29 cellular contexts compared by ENCODE assay signal in genomic region chr6:119226089-119226488, GRCh38.
DNase-seq lines count a peak whose midpoint lies in the region; ATAC-seq, FAIRE-seq and TF ChIP-seq lines count a peak whose summit lies in the region.
"Had no signal": no experiment of that assay in that cellular context is flagged by ENCODE, and none has a peak within 500 bp of the region (broad histone marks: within the 10 kb centered on the region; RNA-seq: fewer than 3 reads in every experiment).

No MANE protein-coding gene starts in this region.

- peaks cover 4 to 14% of the 10 kb centered on the region in 2 donors for H3K36me3 Mint-ChIP-seq in naive B cell
- H3K36me3 Mint-ChIP-seq: type B pancreatic cell had no signal

- SMC1A ChIA-PET in GM12878 (lab: Charles Lee; ENCODE audit: uncharacterized antibody, unreplicated experiment), result interaction anchor here (0.8 to 1.6 kb wide), 6 partner anchors 13 to 117 kb away, joined by 3 to 9 read pairs (median 4); no protein-coding TSS in a partner anchor

- H3K9ac ChIP-seq in GM12878 (ENCODE audit: control insufficient read depth, insufficient read depth, low read length), result no peak overlapping the region

- CTCF ChIA-PET in GM12878 (lab: Yijun Ruan, JAX), result interaction anchor here (0.7 to 1.0 kb wide), 2 partner anchors 116 to 117 kb away, joined by 3 read pairs; no protein-coding TSS in a partner anchor

- no peak for FAIRE-seq in GM12878 (lab: Jason Lieb, UNC)
- FAIRE-seq: colon, endometrium had no signal

- BruUV-seq in GM12878 (replicated peaks; lab: Mats Ljungman, UMichigan), result no TSS peak

- no peak for TF ChIP-seq RAD21 in GM12878 (IDR thresholded peaks at IDR 0.05; ENCODE audit: insufficient read depth, low read depth, low read length)

- H3K27ac ChIP-seq in GM12878 (ENCODE audit: control insufficient read depth, insufficient read depth), result no peak overlapping the region
- no peak overlapping the region for H3K27ac ChIP-seq in esophagus muscularis mucosa (replicated peaks in 1 of 4)
- H3K27ac ChIP-seq: hepatocyte, Peyer's patch, psoas muscle, SK-N-MC, stomach had no signal

- no peak overlapping the region for H3K4me3 Mint-ChIP-seq in naive B cell
- H3K4me3 Mint-ChIP-seq: activated naive CD8-positive, alpha-beta T cell treated with anti-CD3 and anti-CD28 coated beads for 36 hours; memory B cell; naive thymus-derived CD8-positive, alpha-beta T cell; type B pancreatic cell had no signal

- H3K36me3 ChIP-seq in GM12878 (ENCODE audit: control insufficient read depth in 2 of 2, insufficient read depth in 2 of 2, low read length in 1 of 2) (no peaks in the 10 kb centered on the region; a peak in 1 of 4 replicates), esophagus muscularis mucosa (peaks cover 0 to 3% (median 0%) of the 10 kb centered on the region in 4 donors)
- H3K36me3 ChIP-seq: HAP-1 had no signal

- no peak for TF ChIP-seq EP300 in GM12878 (IDR thresholded peaks at IDR 0.05; ENCODE audit: borderline replicate concordance in 1 of 2, control insufficient read depth in 1 of 2, low read depth in 2 of 2, low read length in 2 of 2)
- no peak for TF ChIP-seq EP300 in esophagus muscularis mucosa (IDR thresholded peaks at IDR 0.05)

- ATAC-seq in GM21576 (IDR thresholded peaks at IDR 0.05; ENCODE audit: unreplicated experiment) (peak; percentile 48), GM12878 (peak; percentile 89), naive B cell (ENCODE audit: low read depth in 2 of 2) (peak; percentile 59 to 71)
- ATAC-seq: naive thymus-derived CD8-positive, alpha-beta T cell; psoas muscle had no signal

- H3K9me3 ChIP-seq in GM12878 (replicated peaks; ENCODE audit: control insufficient read depth, insufficient read depth, low read length), result no peaks in the 10 kb centered on the region
- H3K9me3 ChIP-seq in esophagus muscularis mucosa, result no peaks in the 10 kb centered on the region
- H3K9me3 ChIP-seq: Caco-2, HAP-1, Peyer's patch, psoas muscle, stomach had no signal

- H3K27me3 ChIP-seq in GM12878 (replicated peaks in 1 of 2; ENCODE audit: control insufficient read depth in 2 of 2, insufficient read depth in 2 of 2, low read length in 1 of 2) (no peaks in the 10 kb centered on the region), esophagus muscularis mucosa (no peaks in the 10 kb centered on the region)
- H3K27me3 ChIP-seq: hepatocyte, Peyer's patch, stomach had no signal

- H2AFZ ChIP-seq in GM12878 (ENCODE audit: control insufficient read depth, low read depth, low read length), result no peak overlapping the region
- H2AFZ ChIP-seq: hepatocyte had no signal

- peak overlapping the region in 1 of 6 donors; percentile 65 for H3K27ac Mint-ChIP-seq in naive B cell
- H3K27ac Mint-ChIP-seq: activated naive CD8-positive, alpha-beta T cell treated with anti-CD3 and anti-CD28 coated beads for 36 hours; memory B cell; naive thymus-derived CD8-positive, alpha-beta T cell; type B pancreatic cell had no signal

- H3K79me2 ChIP-seq in GM12878 (ENCODE audit: control insufficient read depth, insufficient read depth, low read length), result no peaks in the 10 kb centered on the region

- H4K20me1 ChIP-seq in GM12878 (ENCODE audit: control insufficient read depth, insufficient read depth), result no peaks in the 10 kb centered on the region

- H3K4me3 ChIP-seq in GM12878 (no peak overlapping the region), esophagus muscularis mucosa (no peak overlapping the region)
- H3K4me3 ChIP-seq: HAP-1, hepatocyte, Peyer's patch, psoas muscle, SK-N-MC, smooth muscle cell, stomach had no signal

- H3K4me1 Mint-ChIP-seq in naive B cell, result peaks cover 0 to 9% (median 6%) of the 10 kb centered on the region in 3 donors
- H3K4me1 Mint-ChIP-seq: activated naive CD8-positive, alpha-beta T cell treated with anti-CD3 and anti-CD28 coated beads for 36 hours; memory B cell had no signal

- TF ChIP-seq CTCF in GM12878 (IDR thresholded peaks at IDR 0.05 in 2 of 3, conservative IDR thresholded peaks at IDR 0.05 in 1 of 3; ENCODE audit: control insufficient read depth in 2 of 3, extremely low read depth in 1 of 3, insufficient read depth in 1 of 3, low read depth in 3 of 3, low read length in 3 of 3), result no peak
- no peak for TF ChIP-seq CTCF in esophagus muscularis mucosa (IDR thresholded peaks at IDR 0.05)

- intact Hi-C loops in GM12878 (cut with micrococcal nuclease; ENCODE audit: unreplicated experiment) (no loop called here), esophagus muscularis mucosa (cut with DNase I) (no loop called here)

- peaks cover 0 to 2% (median 0%) of the 10 kb centered on the region in 7 donors for H3K9me3 Mint-ChIP-seq in naive B cell
- H3K9me3 Mint-ChIP-seq: activated naive CD8-positive, alpha-beta T cell treated with anti-CD3 and anti-CD28 coated beads for 36 hours; memory B cell; naive thymus-derived CD8-positive, alpha-beta T cell; type B pancreatic cell had no signal

- in situ Hi-C loops in GM12878 (cut with MboI), result no loop called here

- WGBS in GM12878 (ENCODE audit: insufficient coverage, insufficient replicate concordance, low lambda C conversion rate, missing lambda C conversion rate), result 63% methylated on average over 4 of the region's 4 CpGs
- WGBS in esophagus muscularis mucosa, result 83% methylated on average over 4 of the region's 4 CpGs

- POLR2A ChIA-PET in GM12878 (lab: Charles Lee), result no interaction called here

- RAD21 ChIA-PET in GM12878 (lab: Charles Lee; ENCODE audit: unreplicated experiment), result interaction anchor here (1.2 kb wide), 1 partner anchor 121 kb away, joined by 5 read pairs; no protein-coding TSS in a partner anchor

- H3K4me1 ChIP-seq in GM12878 (ENCODE audit: control insufficient read depth, insufficient read depth, low read length) (no peaks in the 10 kb centered on the region), esophagus muscularis mucosa (no peaks in the 10 kb centered on the region)
- H3K4me1 ChIP-seq: Caco-2, HAP-1, Peyer's patch, psoas muscle had no signal

- TF ChIP-seq POLR2A in GM12878 (IDR thresholded peaks at IDR 0.05; ENCODE audit: low read depth, low read length) (no peak), esophagus muscularis mucosa (IDR thresholded peaks at IDR 0.05; ENCODE audit: low read depth) (no peak)

- H3K27me3 Mint-ChIP-seq in naive B cell, result no peaks in the 10 kb centered on the region
- H3K27me3 Mint-ChIP-seq: activated naive CD8-positive, alpha-beta T cell treated with anti-CD3 and anti-CD28 coated beads for 36 hours; memory B cell; naive thymus-derived CD8-positive, alpha-beta T cell; type B pancreatic cell had no signal

- H3K4me2 ChIP-seq in GM12878 (ENCODE audit: control insufficient read depth, insufficient read depth), result no peak overlapping the region
- H3K4me2 ChIP-seq: hepatocyte, smooth muscle cell had no signal

- DNase-seq in NCI-H2029 (lab: John Stamatoyannopoulos, UW), result peak; percentile 74
- DNase-seq in GM12878 (ENCODE audit: low read depth, low spot score), result no peak
- DNase-seq in naive B cell, result no peak
- DNase-seq in nucleus accumbens (lab: John Stamatoyannopoulos, UW), result no peak
- DNase-seq in esophagus muscularis mucosa (ENCODE audit: extremely low spot score), result no peak
- DNase-seq in activated CD8-positive, alpha-beta memory T cell treated with anti-CD3 and anti-CD28 coated beads, Interleukin-2, amount 50 U/mL, for 4 hours, result no peak
- DNase-seq: activated CD4-positive, CD25-positive, alpha-beta regulatory T cell treated with anti-CD3 and anti-CD28 coated beads, Interleukin-2, amount 50 U/mL, for 72 hours; activated CD8-positive, alpha-beta memory T cell treated with anti-CD3 and anti-CD28 coated beads for 24 hours; activated naive CD8-positive, alpha-beta T cell treated with anti-CD3 and anti-CD28 coated beads for 36 hours; AML-193; Caco-2; islet precursor cell; naive thymus-derived CD8-positive, alpha-beta T cell; NCI-H187 treated with DMSO at 0.1 percent for 48 hours; NCI-H82; Peyer's patch; psoas muscle; stimulated activated CD4-positive, alpha-beta T cell treated with anti-CD3 and anti-CD28 coated beads, Interleukin-4, amount 100 ng/mL, for 24 hours; stomach; T1000 had no signal

TF ChIP-seq in GM12878, 131 proteins besides CTCF, POLR2A, EP300 and RAD21 (continues in another document):
- peak; percentile 57; the same call in 1 of the 2 replicates for TF ChIP-seq ZNF687 (IDR thresholded peaks at IDR 0.05)
- TF ChIP-seq USF2 (IDR thresholded peaks at IDR 0.05; ENCODE audit: borderline replicate concordance, low read depth, low read length), result no peak
- no peak for TF ChIP-seq ZNF384 (IDR thresholded peaks at IDR 0.05; ENCODE audit: borderline replicate concordance, low read depth, low read length)
- no peak for TF ChIP-seq TCF7 (IDR thresholded peaks at IDR 0.05; ENCODE audit: borderline replicate concordance)
